1 cellular context compared by ENCODE assay signal in the genomic region with DNA sequence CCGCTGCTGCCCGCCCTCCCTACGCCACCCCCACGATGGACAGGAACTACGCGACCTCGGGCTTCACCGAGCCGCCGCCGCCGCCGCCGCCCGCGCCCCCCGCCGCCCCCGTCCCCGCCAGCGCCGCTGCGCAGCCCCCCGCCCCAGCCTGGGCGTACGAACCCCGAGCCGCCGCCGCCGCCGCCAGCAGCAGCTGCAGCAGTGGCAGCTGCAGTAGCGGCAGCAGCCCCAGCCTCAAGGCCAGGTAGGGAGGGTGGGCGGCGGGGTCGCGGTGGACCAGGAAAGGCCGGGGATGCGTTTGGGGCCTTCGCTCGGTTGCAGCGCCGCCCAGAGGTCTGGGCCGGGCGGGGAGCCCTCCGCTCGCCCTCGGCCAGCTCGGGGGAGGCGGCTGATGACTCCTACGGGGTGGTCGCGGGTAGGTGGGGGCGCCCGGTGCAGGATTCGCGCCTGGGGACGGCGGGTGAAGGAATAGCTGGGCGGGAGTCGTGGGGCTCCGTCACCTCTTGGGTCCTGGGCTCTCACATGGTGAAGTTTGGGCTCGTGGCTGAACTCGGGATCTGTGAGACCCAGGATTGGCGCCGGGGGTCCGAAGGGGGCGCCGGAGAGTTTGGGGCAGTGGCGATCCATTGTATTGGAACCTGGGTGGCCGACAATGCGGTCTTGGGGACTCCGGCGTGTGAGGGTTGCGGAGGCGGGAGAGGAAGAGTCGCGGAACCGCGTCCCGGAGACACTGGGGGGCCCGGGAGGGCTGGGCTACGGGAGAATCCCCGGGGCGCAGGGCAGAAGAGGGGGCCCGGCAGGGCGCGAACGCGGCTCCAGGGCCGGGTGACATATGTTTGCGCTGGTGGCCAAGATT.
TF ChIP-seq lines count a peak whose summit lies in the region.

No MANE protein-coding gene starts in this region.

TF ChIP-seq in K562, 482 proteins besides CTCF, POLR2A, EP300 and RAD21 (continues in another document):
- TF ChIP-seq ZSCAN32 (CRISPR knock-in tag; IDR thresholded peaks at IDR 0.05) (no peak; the same call in 1 of the 2 replicates), EGR1 (conservative IDR thresholded peaks at IDR 0.05) (peak; percentile 62; the same call in 1 of the 2 replicates), SMARCA4 (IDR thresholded peaks at IDR 0.05) (peak; percentile 23; the same call in 1 of the 2 replicates), BCL6 (CRISPR knock-in tag; IDR thresholded peaks at IDR 0.05) (no peak), ZBTB17 (CRISPR knock-in tag; IDR thresholded peaks at IDR 0.05) (0 out of 2 replicates have a peak, but pooled peaks have one; percentile 48), OTX1 (CRISPR knock-in tag; IDR thresholded peaks at IDR 0.05) (0 out of 2 replicates have a peak, but pooled peaks have one; percentile 9), HOXB6 (CRISPR knock-in tag; IDR thresholded peaks at IDR 0.05; ENCODE audit: borderline replicate concordance) (no peak), MYC (IDR thresholded peaks at IDR 0.05; ENCODE audit: low read depth, low read length) (peak; percentile 69), MYC (CRISPR knock-in tag; IDR thresholded peaks at IDR 0.05; ENCODE audit: borderline replicate concordance, low read depth) (peak; percentile 73; the same call in 1 of the 2 replicates), CTBP1 (IDR thresholded peaks at IDR 0.05; ENCODE audit: borderline replicate concordance) (peak; percentile 22; the same call in 1 of the 2 replicates), ZBTB7A (IDR thresholded peaks at IDR 0.05; ENCODE audit: borderline replicate concordance, control insufficient read depth, low read depth, low read length) (peak; percentile 94), RBFOX2 (IDR thresholded peaks at IDR 0.05; ENCODE audit: low read depth, low read length) (peak; percentile 90), MAFK (IDR thresholded peaks at IDR 0.05; ENCODE audit: low read length) (no peak), EP400 (IDR thresholded peaks at IDR 0.05) (peak; percentile 70; the same call in 1 of the 2 replicates), TARDBP (IDR thresholded peaks at IDR 0.05) (0 out of 2 replicates have a peak, but pooled peaks have one; percentile 16), ZBTB1 (CRISPR knock-in tag; IDR thresholded peaks at IDR 0.05; ENCODE audit: borderline replicate concordance, low read depth) (peak; percentile 49; the same call in 1 of the 2 replicates), FIP1L1 (IDR thresholded peaks at IDR 0.05; ENCODE audit: low read depth, low read length, poor library complexity, severe bottlenecking) (peak; percentile 86), U2AF2 (optimal IDR thresholded peaks at IDR 0.05; ENCODE audit: low read depth, low read length) (no peak), HIVEP1 (CRISPR knock-in tag; IDR thresholded peaks at IDR 0.05) (0 out of 2 replicates have a peak, but pooled peaks have one; percentile 5), CXXC5 (CRISPR knock-in tag; IDR thresholded peaks at IDR 0.05) (peak; percentile 29; the same call in 1 of the 2 replicates), TFAM (CRISPR knock-in tag; conservative IDR thresholded peaks at IDR 0.05) (no peak), ZNF24 (IDR thresholded peaks at IDR 0.05) (no peak), ZFX (CRISPR knock-in tag; IDR thresholded peaks at IDR 0.05) (peak; percentile 94), ARID1B (IDR thresholded peaks at IDR 0.05) (peak; percentile 13; the same call in 1 of the 2 replicates), RBM14 (IDR thresholded peaks at IDR 0.05; ENCODE audit: borderline replicate concordance, insufficient read depth, low read depth, low read length) (0 out of 2 replicates have a peak, but pooled peaks have one; percentile 69), HDAC2 (IDR thresholded peaks at IDR 0.05) (0 out of 2 replicates have a peak, but pooled peaks have one; percentile 18), ATF7 (IDR thresholded peaks at IDR 0.05) (peak; percentile 25; the same call in 1 of the 2 replicates)
- TF ChIP-seq, protein P1, sequence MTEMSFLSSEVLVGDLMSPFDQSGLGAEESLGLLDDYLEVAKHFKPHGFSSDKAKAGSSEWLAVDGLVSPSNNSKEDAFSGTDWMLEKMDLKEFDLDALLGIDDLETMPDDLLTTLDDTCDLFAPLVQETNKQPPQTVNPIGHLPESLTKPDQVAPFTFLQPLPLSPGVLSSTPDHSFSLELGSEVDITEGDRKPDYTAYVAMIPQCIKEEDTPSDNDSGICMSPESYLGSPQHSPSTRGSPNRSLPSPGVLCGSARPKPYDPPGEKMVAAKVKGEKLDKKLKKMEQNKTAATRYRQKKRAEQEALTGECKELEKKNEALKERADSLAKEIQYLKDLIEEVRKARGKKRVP (CRISPR knock-in tag; IDR thresholded peaks at IDR 0.05), result no peak
- TF ChIP-seq, protein P2, sequence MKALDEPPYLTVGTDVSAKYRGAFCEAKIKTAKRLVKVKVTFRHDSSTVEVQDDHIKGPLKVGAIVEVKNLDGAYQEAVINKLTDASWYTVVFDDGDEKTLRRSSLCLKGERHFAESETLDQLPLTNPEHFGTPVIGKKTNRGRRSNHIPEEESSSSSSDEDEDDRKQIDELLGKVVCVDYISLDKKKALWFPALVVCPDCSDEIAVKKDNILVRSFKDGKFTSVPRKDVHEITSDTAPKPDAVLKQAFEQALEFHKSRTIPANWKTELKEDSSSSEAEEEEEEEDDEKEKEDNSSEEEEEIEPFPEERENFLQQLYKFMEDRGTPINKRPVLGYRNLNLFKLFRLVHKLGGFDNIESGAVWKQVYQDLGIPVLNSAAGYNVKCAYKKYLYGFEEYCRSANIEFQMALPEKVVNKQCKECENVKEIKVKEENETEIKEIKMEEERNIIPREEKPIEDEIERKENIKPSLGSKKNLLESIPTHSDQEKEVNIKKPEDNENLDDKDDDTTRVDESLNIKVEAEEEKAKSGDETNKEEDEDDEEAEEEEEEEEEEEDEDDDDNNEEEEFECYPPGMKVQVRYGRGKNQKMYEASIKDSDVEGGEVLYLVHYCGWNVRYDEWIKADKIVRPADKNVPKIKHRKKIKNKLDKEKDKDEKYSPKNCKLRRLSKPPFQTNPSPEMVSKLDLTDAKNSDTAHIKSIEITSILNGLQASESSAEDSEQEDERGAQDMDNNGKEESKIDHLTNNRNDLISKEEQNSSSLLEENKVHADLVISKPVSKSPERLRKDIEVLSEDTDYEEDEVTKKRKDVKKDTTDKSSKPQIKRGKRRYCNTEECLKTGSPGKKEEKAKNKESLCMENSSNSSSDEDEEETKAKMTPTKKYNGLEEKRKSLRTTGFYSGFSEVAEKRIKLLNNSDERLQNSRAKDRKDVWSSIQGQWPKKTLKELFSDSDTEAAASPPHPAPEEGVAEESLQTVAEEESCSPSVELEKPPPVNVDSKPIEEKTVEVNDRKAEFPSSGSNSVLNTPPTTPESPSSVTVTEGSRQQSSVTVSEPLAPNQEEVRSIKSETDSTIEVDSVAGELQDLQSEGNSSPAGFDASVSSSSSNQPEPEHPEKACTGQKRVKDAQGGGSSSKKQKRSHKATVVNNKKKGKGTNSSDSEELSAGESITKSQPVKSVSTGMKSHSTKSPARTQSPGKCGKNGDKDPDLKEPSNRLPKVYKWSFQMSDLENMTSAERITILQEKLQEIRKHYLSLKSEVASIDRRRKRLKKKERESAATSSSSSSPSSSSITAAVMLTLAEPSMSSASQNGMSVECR (CRISPR knock-in tag; IDR thresholded peaks at IDR 0.05), result peak; percentile 44; the same call in 1 of the 2 replicates
- TF ChIP-seq, protein P3, sequence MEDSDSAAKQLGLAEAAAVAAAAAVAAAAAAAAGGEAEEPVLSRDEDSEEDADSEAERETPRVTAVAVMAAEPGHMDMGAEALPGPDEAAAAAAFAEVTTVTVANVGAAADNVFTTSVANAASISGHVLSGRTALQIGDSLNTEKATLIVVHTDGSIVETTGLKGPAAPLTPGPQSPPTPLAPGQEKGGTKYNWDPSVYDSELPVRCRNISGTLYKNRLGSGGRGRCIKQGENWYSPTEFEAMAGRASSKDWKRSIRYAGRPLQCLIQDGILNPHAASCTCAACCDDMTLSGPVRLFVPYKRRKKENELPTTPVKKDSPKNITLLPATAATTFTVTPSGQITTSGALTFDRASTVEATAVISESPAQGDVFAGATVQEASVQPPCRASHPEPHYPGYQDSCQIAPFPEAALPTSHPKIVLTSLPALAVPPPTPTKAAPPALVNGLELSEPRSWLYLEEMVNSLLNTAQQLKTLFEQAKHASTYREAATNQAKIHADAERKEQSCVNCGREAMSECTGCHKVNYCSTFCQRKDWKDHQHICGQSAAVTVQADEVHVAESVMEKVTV (CRISPR knock-in tag; IDR thresholded peaks at IDR 0.05), result 0 out of 2 replicates have a peak, but pooled peaks have one; percentile 14
- TF ChIP-seq, protein P4, sequence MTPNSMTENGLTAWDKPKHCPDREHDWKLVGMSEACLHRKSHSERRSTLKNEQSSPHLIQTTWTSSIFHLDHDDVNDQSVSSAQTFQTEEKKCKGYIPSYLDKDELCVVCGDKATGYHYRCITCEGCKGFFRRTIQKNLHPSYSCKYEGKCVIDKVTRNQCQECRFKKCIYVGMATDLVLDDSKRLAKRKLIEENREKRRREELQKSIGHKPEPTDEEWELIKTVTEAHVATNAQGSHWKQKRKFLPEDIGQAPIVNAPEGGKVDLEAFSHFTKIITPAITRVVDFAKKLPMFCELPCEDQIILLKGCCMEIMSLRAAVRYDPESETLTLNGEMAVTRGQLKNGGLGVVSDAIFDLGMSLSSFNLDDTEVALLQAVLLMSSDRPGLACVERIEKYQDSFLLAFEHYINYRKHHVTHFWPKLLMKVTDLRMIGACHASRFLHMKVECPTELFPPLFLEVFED (CRISPR knock-in tag; conservative IDR thresholded peaks at IDR 0.05), result no peak
- TF ChIP-seq, protein P5, sequence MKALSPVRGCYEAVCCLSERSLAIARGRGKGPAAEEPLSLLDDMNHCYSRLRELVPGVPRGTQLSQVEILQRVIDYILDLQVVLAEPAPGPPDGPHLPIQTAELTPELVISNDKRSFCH (CRISPR knock-in tag; IDR thresholded peaks at IDR 0.05), result no peak
- TF ChIP-seq, protein P5 (tag; IDR thresholded peaks at IDR 0.05), result peak; percentile 47; the same call in 1 of the 2 replicates
- TF ChIP-seq, protein P6, sequence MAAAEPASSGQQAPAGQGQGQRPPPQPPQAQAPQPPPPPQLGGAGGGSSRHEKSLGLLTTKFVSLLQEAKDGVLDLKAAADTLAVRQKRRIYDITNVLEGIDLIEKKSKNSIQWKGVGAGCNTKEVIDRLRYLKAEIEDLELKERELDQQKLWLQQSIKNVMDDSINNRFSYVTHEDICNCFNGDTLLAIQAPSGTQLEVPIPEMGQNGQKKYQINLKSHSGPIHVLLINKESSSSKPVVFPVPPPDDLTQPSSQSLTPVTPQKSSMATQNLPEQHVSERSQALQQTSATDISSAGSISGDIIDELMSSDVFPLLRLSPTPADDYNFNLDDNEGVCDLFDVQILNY (CRISPR knock-in tag; IDR thresholded peaks at IDR 0.05), result no peak
- TF ChIP-seq, protein P7, sequence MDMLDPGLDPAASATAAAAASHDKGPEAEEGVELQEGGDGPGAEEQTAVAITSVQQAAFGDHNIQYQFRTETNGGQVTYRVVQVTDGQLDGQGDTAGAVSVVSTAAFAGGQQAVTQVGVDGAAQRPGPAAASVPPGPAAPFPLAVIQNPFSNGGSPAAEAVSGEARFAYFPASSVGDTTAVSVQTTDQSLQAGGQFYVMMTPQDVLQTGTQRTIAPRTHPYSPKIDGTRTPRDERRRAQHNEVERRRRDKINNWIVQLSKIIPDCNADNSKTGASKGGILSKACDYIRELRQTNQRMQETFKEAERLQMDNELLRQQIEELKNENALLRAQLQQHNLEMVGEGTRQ (CRISPR knock-in tag; IDR thresholded peaks at IDR 0.05), result 0 out of 2 replicates have a peak, but pooled peaks have one; percentile 10
- TF ChIP-seq, protein P8, sequence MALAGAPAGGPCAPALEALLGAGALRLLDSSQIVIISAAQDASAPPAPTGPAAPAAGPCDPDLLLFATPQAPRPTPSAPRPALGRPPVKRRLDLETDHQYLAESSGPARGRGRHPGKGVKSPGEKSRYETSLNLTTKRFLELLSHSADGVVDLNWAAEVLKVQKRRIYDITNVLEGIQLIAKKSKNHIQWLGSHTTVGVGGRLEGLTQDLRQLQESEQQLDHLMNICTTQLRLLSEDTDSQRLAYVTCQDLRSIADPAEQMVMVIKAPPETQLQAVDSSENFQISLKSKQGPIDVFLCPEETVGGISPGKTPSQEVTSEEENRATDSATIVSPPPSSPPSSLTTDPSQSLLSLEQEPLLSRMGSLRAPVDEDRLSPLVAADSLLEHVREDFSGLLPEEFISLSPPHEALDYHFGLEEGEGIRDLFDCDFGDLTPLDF (CRISPR knock-in tag; IDR thresholded peaks at IDR 0.05), result peak; percentile 47; the same call in 1 of the 2 replicates
- TF ChIP-seq, protein P9, sequence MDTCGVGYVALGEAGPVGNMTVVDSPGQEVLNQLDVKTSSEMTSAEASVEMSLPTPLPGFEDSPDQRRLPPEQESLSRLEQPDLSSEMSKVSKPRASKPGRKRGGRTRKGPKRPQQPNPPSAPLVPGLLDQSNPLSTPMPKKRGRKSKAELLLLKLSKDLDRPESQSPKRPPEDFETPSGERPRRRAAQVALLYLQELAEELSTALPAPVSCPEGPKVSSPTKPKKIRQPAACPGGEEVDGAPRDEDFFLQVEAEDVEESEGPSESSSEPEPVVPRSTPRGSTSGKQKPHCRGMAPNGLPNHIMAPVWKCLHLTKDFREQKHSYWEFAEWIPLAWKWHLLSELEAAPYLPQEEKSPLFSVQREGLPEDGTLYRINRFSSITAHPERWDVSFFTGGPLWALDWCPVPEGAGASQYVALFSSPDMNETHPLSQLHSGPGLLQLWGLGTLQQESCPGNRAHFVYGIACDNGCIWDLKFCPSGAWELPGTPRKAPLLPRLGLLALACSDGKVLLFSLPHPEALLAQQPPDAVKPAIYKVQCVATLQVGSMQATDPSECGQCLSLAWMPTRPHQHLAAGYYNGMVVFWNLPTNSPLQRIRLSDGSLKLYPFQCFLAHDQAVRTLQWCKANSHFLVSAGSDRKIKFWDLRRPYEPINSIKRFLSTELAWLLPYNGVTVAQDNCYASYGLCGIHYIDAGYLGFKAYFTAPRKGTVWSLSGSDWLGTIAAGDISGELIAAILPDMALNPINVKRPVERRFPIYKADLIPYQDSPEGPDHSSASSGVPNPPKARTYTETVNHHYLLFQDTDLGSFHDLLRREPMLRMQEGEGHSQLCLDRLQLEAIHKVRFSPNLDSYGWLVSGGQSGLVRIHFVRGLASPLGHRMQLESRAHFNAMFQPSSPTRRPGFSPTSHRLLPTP (IDR thresholded peaks at IDR 0.05; ENCODE audit: borderline replicate concordance, extremely low read depth, insufficient read length), result no peak
- TF ChIP-seq, protein P10, sequence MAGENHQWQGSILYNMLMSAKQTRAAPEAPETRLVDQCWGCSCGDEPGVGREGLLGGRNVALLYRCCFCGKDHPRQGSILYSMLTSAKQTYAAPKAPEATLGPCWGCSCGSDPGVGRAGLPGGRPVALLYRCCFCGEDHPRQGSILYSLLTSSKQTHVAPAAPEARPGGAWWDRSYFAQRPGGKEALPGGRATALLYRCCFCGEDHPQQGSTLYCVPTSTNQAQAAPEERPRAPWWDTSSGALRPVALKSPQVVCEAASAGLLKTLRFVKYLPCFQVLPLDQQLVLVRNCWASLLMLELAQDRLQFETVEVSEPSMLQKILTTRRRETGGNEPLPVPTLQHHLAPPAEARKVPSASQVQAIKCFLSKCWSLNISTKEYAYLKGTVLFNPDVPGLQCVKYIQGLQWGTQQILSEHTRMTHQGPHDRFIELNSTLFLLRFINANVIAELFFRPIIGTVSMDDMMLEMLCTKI (IDR thresholded peaks at IDR 0.05; ENCODE audit: partially characterized antibody), result no peak
- TF ChIP-seq, protein P11, sequence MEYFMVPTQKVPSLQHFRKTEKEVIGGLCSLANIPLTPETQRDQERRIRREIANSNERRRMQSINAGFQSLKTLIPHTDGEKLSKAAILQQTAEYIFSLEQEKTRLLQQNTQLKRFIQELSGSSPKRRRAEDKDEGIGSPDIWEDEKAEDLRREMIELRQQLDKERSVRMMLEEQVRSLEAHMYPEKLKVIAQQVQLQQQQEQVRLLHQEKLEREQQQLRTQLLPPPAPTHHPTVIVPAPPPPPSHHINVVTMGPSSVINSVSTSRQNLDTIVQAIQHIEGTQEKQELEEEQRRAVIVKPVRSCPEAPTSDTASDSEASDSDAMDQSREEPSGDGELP (CRISPR knock-in tag; IDR thresholded peaks at IDR 0.05; ENCODE audit: borderline replicate concordance), result peak; percentile 52
